In genomic region chr14:50883827-50884197, GRCh38 we compare ENCODE assay signal across 11 cellular contexts. TPM values are rescaled to one million over a fixed set of nuclear protein-coding genes. Genes with fewer than 3 reads are reported as not detected.
"Had no signal": no experiment of that assay in that cellular context is flagged by ENCODE, and none has a peak within 500 bp of the region (broad histone marks: within the 10 kb centered on the region; RNA-seq: fewer than 3 reads in every experiment).

No MANE protein-coding gene starts in this region.

- ATAC-seq: HCT116, K562 had no signal

- H2AFZ ChIP-seq: GM23248 had no signal

- H3K9ac ChIP-seq: GM23248 had no signal

- H3K27ac ChIP-seq: GM23248 had no signal

- H3K36me3 ChIP-seq: HAP-1 had no signal

- FAIRE-seq: K562 had no signal

- DNase-seq: GM23248, GOT3, H7, HFFc6, IMR-90, KG1 had no signal

- H3K9me3 ChIP-seq: HAP-1 had no signal

- H3K4me3 ChIP-seq: GM23248, HAP-1, K562 had no signal

RNA-seq across cellular contexts. Expression of gene ABHD12B, which starts 12.0 kb away (rescaled TPM):
- total RNA-seq: GM23248, H4, HT-29, K562 had no signal
- polyA plus RNA-seq: IMR-90, K562 had no signal
